ENCODE assay signal across 1 cellular context in genomic region chr2:106582431-106583143, GRCh38.
TF ChIP-seq lines count a peak whose summit lies in the region.

No MANE protein-coding gene starts in this region.

TF ChIP-seq in HEK293, 187 proteins besides CTCF, POLR2A, EP300 and RAD21 (continued from another document):
- TF ChIP-seq ZNF654 (tag by site-specific recombination; IDR thresholded peaks at IDR 0.05; ENCODE audit: low read depth), result peak; percentile 77
- TF ChIP-seq EGR2 (tag by site-specific recombination; IDR thresholded peaks at IDR 0.05; ENCODE audit: low read depth), result 0 out of 2 replicates have a peak, but pooled peaks have one; percentile 2
